Comparison of ENCODE assay signal across 22 cellular contexts in genomic region chr21:21196848-21197247, GRCh38.
"Had no signal": no experiment of that assay in that cellular context is flagged by ENCODE, and none has a peak within 500 bp of the region (broad histone marks: within the 10 kb centered on the region; RNA-seq: fewer than 3 reads in every experiment).

No MANE protein-coding gene starts in this region.

- H3K27ac Mint-ChIP-seq: dendritic cell treated with granulocyte-macrophage colony-stimulating factor and Interleukin-4, amounts not matched to agents 40 ng/mL and 50 ng/mL, for 4 days; effector memory CD8-positive, alpha-beta T cell; memory B cell; mesothelial cell of epicardium; nephron; stimulated activated memory B cell treated with anti-CD40 and anti-IgM and Interleukin-4, amounts not matched to agents 10 μg/mL and 1 μg/mL and 100 μg/mL, for 72 hours; stimulated activated naive CD8-positive, alpha-beta T cell treated with anti-CD3 and anti-CD28 coated beads, Interleukin-15, Interleukin-2, amounts not matched to agents 100 ng/mL and 50 ng/mL, for 24 hours had no signal

- ATAC-seq: effector memory CD8-positive, alpha-beta T cell; gastroesophageal sphincter; lower lobe of right lung; sciatic nerve had no signal

- H3K4me1 ChIP-seq: left ventricle myocardium inferior, lower lobe of right lung, upper lobe of left lung, uterus had no signal

- H3K36me3 Mint-ChIP-seq: memory B cell; mesothelial cell of epicardium; stimulated activated memory B cell treated with anti-CD40 and anti-IgM and Interleukin-4, amounts not matched to agents 10 μg/mL and 1 μg/mL and 100 μg/mL, for 72 hours had no signal

- H3K4me3 Mint-ChIP-seq: dendritic cell treated with granulocyte-macrophage colony-stimulating factor and Interleukin-4, amounts not matched to agents 40 ng/mL and 50 ng/mL, for 4 days; effector memory CD8-positive, alpha-beta T cell; memory B cell; mesothelial cell of epicardium; nephron; stimulated activated memory B cell treated with anti-CD40 and anti-IgM and Interleukin-4, amounts not matched to agents 10 μg/mL and 1 μg/mL and 100 μg/mL, for 72 hours; stimulated activated naive CD8-positive, alpha-beta T cell treated with anti-CD3 and anti-CD28 coated beads, Interleukin-15, Interleukin-2, amounts not matched to agents 100 ng/mL and 50 ng/mL, for 24 hours had no signal

- H3K27me3 Mint-ChIP-seq: effector memory CD8-positive, alpha-beta T cell; memory B cell; stimulated activated memory B cell treated with anti-CD40 and anti-IgM and Interleukin-4, amounts not matched to agents 10 μg/mL and 1 μg/mL and 100 μg/mL, for 72 hours; stimulated activated naive CD8-positive, alpha-beta T cell treated with anti-CD3 and anti-CD28 coated beads, Interleukin-15, Interleukin-2, amounts not matched to agents 100 ng/mL and 50 ng/mL, for 24 hours had no signal

- H3K4me1 Mint-ChIP-seq: nephron; stimulated activated memory B cell treated with anti-CD40 and anti-IgM and Interleukin-4, amounts not matched to agents 10 μg/mL and 1 μg/mL and 100 μg/mL, for 72 hours had no signal

- H3K9me3 Mint-ChIP-seq: dendritic cell treated with granulocyte-macrophage colony-stimulating factor and Interleukin-4, amounts not matched to agents 40 ng/mL and 50 ng/mL, for 4 days; memory B cell; nephron; stimulated activated memory B cell treated with anti-CD40 and anti-IgM and Interleukin-4, amounts not matched to agents 10 μg/mL and 1 μg/mL and 100 μg/mL, for 72 hours had no signal

- H3K36me3 ChIP-seq: esophagus squamous epithelium, gastroesophageal sphincter, left ventricle myocardium inferior, lower lobe of right lung, spleen, tibial artery, upper lobe of left lung, uterus had no signal

- DNase-seq: effector memory CD8-positive, alpha-beta T cell; esophagus squamous epithelium; foreskin fibroblast; glutamatergic neuron; left ventricle myocardium inferior; lower lobe of right lung; posterior cingulate gyrus; spleen; stimulated activated CD4-positive, alpha-beta T cell treated with anti-CD3 and anti-CD28 coated beads, Interleukin-15, amount 100 ng/mL, for 24 hours; stimulated activated CD4-positive, alpha-beta T cell treated with anti-CD3 and anti-CD28 coated beads, Interleukin-1b, Interleukin-23, amount 100 ng/mL, for 48 hours; stimulated activated CD4-positive, alpha-beta T cell treated with anti-CD3 and anti-CD28 coated beads, Interleukin-4, amount 100 ng/mL, for 24 hours; tibial artery; upper lobe of left lung; uterus had no signal

- H3K9me3 ChIP-seq: esophagus squamous epithelium, gastroesophageal sphincter, left ventricle myocardium inferior, lower lobe of right lung, spleen, tibial artery, upper lobe of left lung, uterus had no signal

- H3K27ac ChIP-seq: esophagus squamous epithelium, gastroesophageal sphincter, left ventricle myocardium inferior, lower lobe of right lung, spleen, tibial artery, upper lobe of left lung, uterus had no signal

- H3K4me3 ChIP-seq: esophagus squamous epithelium, gastroesophageal sphincter, left ventricle myocardium inferior, lower lobe of right lung, spleen, tibial artery, upper lobe of left lung, uterus had no signal

- H3K27me3 ChIP-seq: esophagus squamous epithelium, gastroesophageal sphincter, spleen, tibial artery, upper lobe of left lung, uterus had no signal
